ENCODE assay signal across 8 cellular contexts in the genomic region with DNA sequence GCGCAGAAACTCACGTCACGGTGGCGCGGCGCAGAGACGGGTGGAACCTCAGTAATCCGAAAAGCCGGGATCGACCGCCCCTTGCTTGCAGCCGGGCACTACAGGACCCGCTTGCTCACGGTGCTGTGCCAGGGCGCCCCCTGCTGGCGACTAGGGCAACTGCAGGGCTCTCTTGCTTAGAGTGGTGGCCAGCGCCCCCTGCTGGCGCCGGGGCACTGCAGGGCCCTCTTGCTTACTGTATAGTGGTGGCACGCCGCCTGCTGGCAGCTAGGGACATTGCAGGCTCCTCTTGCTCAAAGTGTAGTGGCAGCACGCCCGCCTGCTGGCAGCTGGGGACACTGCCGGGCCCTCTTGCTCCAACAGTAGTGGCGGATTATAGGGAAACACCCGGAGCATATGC. TPM values are rescaled to one million over a fixed set of nuclear protein-coding genes. Genes with fewer than 3 reads are reported as not detected.
DNase-seq lines count a peak whose midpoint lies in the region; ATAC-seq and TF ChIP-seq lines count a peak whose summit lies in the region.
"Not testable (repeated sequence)": the region's sequence is repeated elsewhere in the genome, so short reads cannot be mapped to it uniquely, and the experiment has no call there.

No MANE protein-coding gene starts in this region.

- intact Hi-C loops in IMR-90 (cut with micrococcal nuclease); esophagus muscularis mucosa (cut with DNase I): not testable (repeated sequence)

- not testable (repeated sequence) for H3K27me3 ChIP-seq in IMR-90 (ENCODE audit: control insufficient read depth, insufficient read depth, low read length); WERI-Rb-1 (ENCODE audit: insufficient read depth, low read depth, severe bottlenecking); esophagus muscularis mucosa

- H2AFZ ChIP-seq in IMR-90 (replicated peaks; ENCODE audit: low read length, poor library complexity), result not testable (repeated sequence)

- TF ChIP-seq CTCF in AG09319 (IDR thresholded peaks at IDR 0.05; ENCODE audit: low read depth, low read length) (peak; percentile 28), IMR-90 (conservative IDR thresholded peaks at IDR 0.05; ENCODE audit: low read depth, low read length) (peak; percentile 40), WERI-Rb-1 (IDR thresholded peaks at IDR 0.05; ENCODE audit: low read depth, low read length) (peak; percentile 65), esophagus muscularis mucosa (IDR thresholded peaks at IDR 0.05) (peak in 2 of 3 experiments; percentile 15 to 41)

- H4K5ac ChIP-seq in IMR-90 (ENCODE audit: low read depth, low read length), result not testable (repeated sequence)

- not testable (repeated sequence) for H3K18ac ChIP-seq in IMR-90 (ENCODE audit: low read depth, low read length)

- H3K4me1 Mint-ChIP-seq in naive thymus-derived CD8-positive, alpha-beta T cell, result not testable (repeated sequence)

- not testable (repeated sequence) for H3K4ac ChIP-seq in IMR-90 (ENCODE audit: low read depth, low read length)

- not testable (repeated sequence) for DNase-seq in AG09319 (ENCODE audit: extremely low read depth, low read depth); IMR-90; esophagus muscularis mucosa (ENCODE audit: extremely low spot score)
- DNase-seq in NCI-H526 treated with DMSO at 0.1 percent for 48 hours (lab: John Stamatoyannopoulos, UW), result peak; percentile 89
- DNase-seq in WERI-Rb-1, result peak; percentile 99
- DNase-seq in activated gamma-delta T cell (lab: John Stamatoyannopoulos, UW), result peak; percentile 74
- DNase-seq in naive thymus-derived CD8-positive, alpha-beta T cell, result peak; percentile 62 to 95 (median 88)
- DNase-seq in stimulated activated CD8-positive, alpha-beta memory T cell treated with anti-CD3 and anti-CD28 coated beads, Interleukin-12 subunit alpha, Interleukin-12 subunit beta, amount 100 ng/mL, for 24 hours (ENCODE audit: extremely low read depth), result peak; percentile 64

- peak overlapping the region in 4 of 10 donors; percentile 30 to 77 (median 46) for H3K4me3 Mint-ChIP-seq in naive thymus-derived CD8-positive, alpha-beta T cell

- H3K4me2 ChIP-seq in IMR-90 (ENCODE audit: low read depth, low read length), result not testable (repeated sequence)

- H3K79me1 ChIP-seq in IMR-90 (ENCODE audit: low read depth in 1 of 2, low read length in 2 of 2), result not testable (repeated sequence)

- TF ChIP-seq RAD21 in IMR-90 (IDR thresholded peaks at IDR 0.05; ENCODE audit: low read length), result peak; percentile 17; the same call in 1 of the 2 replicates

- not testable (repeated sequence) for H3K23ac ChIP-seq in IMR-90 (ENCODE audit: low read depth, low read length)

- not testable (repeated sequence) for H3K9me1 ChIP-seq in IMR-90 (ENCODE audit: insufficient read depth, low read length)

- not testable (repeated sequence) for H3K27me3 Mint-ChIP-seq in naive thymus-derived CD8-positive, alpha-beta T cell

- not testable (repeated sequence) for H4K91ac ChIP-seq in IMR-90 (ENCODE audit: insufficient read depth, low read depth, low read length)

- peak; percentile 53 for ATAC-seq in IMR-90 (ENCODE audit: low read depth)
- ATAC-seq in naive thymus-derived CD8-positive, alpha-beta T cell, result peak; percentile 41 to 57

- not testable (repeated sequence) for H3K56ac ChIP-seq in IMR-90 (ENCODE audit: extremely low read depth, insufficient read depth, low read length)

- H2BK15ac ChIP-seq in IMR-90 (ENCODE audit: low read depth, low read length), result not testable (repeated sequence)

- POLR2A ChIA-PET in IMR-90 (lab: Charles Lee; ENCODE audit: unreplicated experiment); naive thymus-derived CD8-positive, alpha-beta T cell (lab: Charles Lee): not testable (repeated sequence)

- not testable (repeated sequence) for H3K36me3 Mint-ChIP-seq in naive thymus-derived CD8-positive, alpha-beta T cell

- H3K36me3 ChIP-seq in IMR-90 (ENCODE audit: control insufficient read depth, insufficient read depth, low read length); WERI-Rb-1; esophagus muscularis mucosa: not testable (repeated sequence)

- not testable (repeated sequence) for BruUV-seq in IMR-90 (replicated peaks; lab: Mats Ljungman, UMichigan)

- not testable (repeated sequence) for H3K9me3 Mint-ChIP-seq in naive thymus-derived CD8-positive, alpha-beta T cell

- not testable (repeated sequence) for TF ChIP-seq POLR2A in IMR-90 (IDR thresholded peaks at IDR 0.05; ENCODE audit: low read depth, low read length); esophagus muscularis mucosa (IDR thresholded peaks at IDR 0.05; ENCODE audit: low read depth)

- in situ Hi-C loops in IMR-90 (cut with MboI; ENCODE audit: low sequenced_read_pairs), result not testable (repeated sequence)

- H4K8ac ChIP-seq in IMR-90 (ENCODE audit: low read depth in 2 of 2, low read length in 2 of 2), result not testable (repeated sequence)

- not testable (repeated sequence) for H3K27ac ChIP-seq in IMR-90 (ENCODE audit: insufficient read depth, low read length); WERI-Rb-1; esophagus muscularis mucosa (replicated peaks in 1 of 4)

- H3K9me3 ChIP-seq in IMR-90 (ENCODE audit: control insufficient read depth, insufficient read depth, low read length); WERI-Rb-1 (ENCODE audit: severe bottlenecking); esophagus muscularis mucosa: not testable (repeated sequence)

- not testable (repeated sequence) for H2AK5ac ChIP-seq in IMR-90 (ENCODE audit: low read depth, low read length)

- H3K27ac Mint-ChIP-seq in naive thymus-derived CD8-positive, alpha-beta T cell, result peak overlapping the region in 4 of 10 donors; percentile 56 to 86 (median 82)

- not testable (repeated sequence) for H2AK9ac ChIP-seq in IMR-90 (replicated peaks; ENCODE audit: low read depth, low read length, poor library complexity)

- H3K9ac ChIP-seq in IMR-90 (ENCODE audit: low read depth, low read length), result not testable (repeated sequence)

- H2BK20ac ChIP-seq in IMR-90 (ENCODE audit: low read depth, low read length), result not testable (repeated sequence)

- no CpG with 5 or more reads among the region's 26 CpGs for WGBS in IMR-90 (ENCODE audit: extremely low coverage in 2 of 2, insufficient read length in 1 of 2), 2 experiments
- 40% methylated on average over 1 of the region's 26 CpGs for WGBS in esophagus muscularis mucosa

- H3K14ac ChIP-seq in IMR-90 (replicated peaks; ENCODE audit: low read depth, low read length), result not testable (repeated sequence)

- dilution Hi-C loops in IMR-90 (cut with HindIII; ENCODE audit: low sequenced_read_pairs, unreplicated experiment), result not testable (repeated sequence)

- H2BK5ac ChIP-seq in IMR-90 (ENCODE audit: low read depth, low read length, poor library complexity, severe bottlenecking), result not testable (repeated sequence)

- not testable (repeated sequence) for H2BK120ac ChIP-seq in IMR-90 (ENCODE audit: low read depth, low read length)

- H3K4me3 ChIP-seq in IMR-90 (ENCODE audit: insufficient read depth, low read depth, low read length); WERI-Rb-1 (ENCODE audit: low read depth, low read length); esophagus muscularis mucosa: not testable (repeated sequence)

- not testable (repeated sequence) for H4K20me1 ChIP-seq in IMR-90 (ENCODE audit: insufficient read depth, low read length)

- not testable (repeated sequence) for H3K4me1 ChIP-seq in IMR-90 (ENCODE audit: control insufficient read depth, insufficient read depth, low read length); esophagus muscularis mucosa

- not testable (repeated sequence) for TF ChIP-seq EP300 in esophagus muscularis mucosa (IDR thresholded peaks at IDR 0.05)

- CTCF ChIA-PET in IMR-90 (lab: Yijun Ruan, JAX), result not testable (repeated sequence)

RNA-seq across cellular contexts. Expression of gene POLR3K, which starts 42.6 kb away (rescaled TPM):
- 9.0 and 10.6 TPM in 2 replicates for total RNA-seq in IMR-90 (2012; rRNA removed)
- polyA plus RNA-seq in IMR-90 (2012; rRNA removed), result 39.1 and 39.5 TPM in 2 replicates
- polyA plus RNA-seq in IMR-90 (2012; cell fraction: cytosol; rRNA removed), result 33.6 and 33.9 TPM in 2 replicates
- polyA plus RNA-seq in IMR-90 (2012; cell fraction: nucleus; rRNA removed; ENCODE audit: low replicate concordance), result 9.4 and 11.5 TPM in 2 replicates
- total RNA-seq in esophagus muscularis mucosa, result 1 to 10 TPM; 3.3 to 3.8 (median 3.7) TPM
- total RNA-seq in naive thymus-derived CD8-positive, alpha-beta T cell, result 10 to 100 TPM; 16.2 to 17.1 TPM
- 10 to 100 TPM; 20.9 to 29.5 (median 23.1) TPM for polyA plus RNA-seq in naive thymus-derived CD8-positive, alpha-beta T cell

RNA-seq across cellular contexts. Expression of gene SNRNP25, which starts 42.9 kb away (rescaled TPM):
- total RNA-seq in IMR-90 (2012; rRNA removed), result 63.3 and 88.0 TPM in 2 replicates
- polyA plus RNA-seq in IMR-90 (2012; rRNA removed), result 67.2 and 73.7 TPM in 2 replicates
- polyA plus RNA-seq in IMR-90 (2012; cell fraction: cytosol; rRNA removed), result 69.1 and 93.4 TPM in 2 replicates
- polyA plus RNA-seq in IMR-90 (2012; cell fraction: nucleus; rRNA removed; ENCODE audit: low replicate concordance), result 23.8 and 33.0 TPM in 2 replicates
- total RNA-seq in esophagus muscularis mucosa, result 10 to 100 TPM; 22.0 to 33.6 (median 25.7) TPM
- total RNA-seq in naive thymus-derived CD8-positive, alpha-beta T cell, result 10 to 100 TPM in 1 of 2 experiments, 1 to 10 TPM in 1; 9.5 to 11.3 TPM
- 10 to 100 TPM; 20.2 to 30.2 (median 22.3) TPM for polyA plus RNA-seq in naive thymus-derived CD8-positive, alpha-beta T cell
